In the genomic region with DNA sequence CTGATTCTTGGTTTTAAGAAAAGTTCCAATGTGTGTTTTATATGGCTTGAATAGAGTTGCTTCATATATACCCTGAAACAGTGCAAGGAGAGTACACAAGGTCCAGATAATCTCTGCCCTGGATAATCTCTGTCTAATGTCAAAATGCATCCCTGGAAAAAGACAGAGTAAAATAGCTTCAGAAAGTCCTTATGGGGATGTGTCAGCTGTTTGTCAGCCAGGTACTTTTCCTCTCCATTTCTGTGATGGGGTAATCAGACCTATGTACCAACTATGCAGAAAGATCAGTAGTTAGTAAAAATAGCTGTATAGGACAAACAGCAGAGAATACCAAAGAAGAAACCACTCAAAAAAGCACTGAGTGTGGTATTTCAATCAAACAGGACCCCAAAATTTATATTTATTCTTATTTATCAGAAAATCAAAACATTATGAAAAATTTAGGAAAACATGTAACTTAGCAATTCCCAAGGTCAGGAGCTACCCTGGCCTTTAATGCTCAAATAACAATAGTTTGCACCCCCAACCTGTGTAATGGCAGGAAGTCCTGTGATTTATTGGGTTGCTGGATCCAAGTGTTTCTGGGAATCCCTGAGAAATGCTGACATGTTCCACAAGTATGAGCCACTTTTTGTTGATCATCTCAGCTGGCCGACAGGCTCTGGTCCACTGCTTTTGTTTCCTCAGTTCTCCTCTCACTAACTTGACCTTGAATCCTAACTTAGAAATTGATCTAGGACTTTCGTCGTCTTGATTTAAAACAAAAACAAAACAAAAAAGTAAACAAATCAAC, we compare ENCODE assay signal across 26 cellular contexts.
DNase-seq lines count a peak whose midpoint lies in the region; ATAC-seq, FAIRE-seq and TF ChIP-seq lines count a peak whose summit lies in the region.
"Had no signal": no experiment of that assay in that cellular context is flagged by ENCODE, and none has a peak within 500 bp of the region (broad histone marks: within the 10 kb centered on the region; RNA-seq: fewer than 3 reads in every experiment).

No MANE protein-coding gene starts in this region.

- no peaks in the 10 kb centered on the region for H4K20me1 ChIP-seq in GM23248 (ENCODE audit: insufficient read depth)
- no peaks in the 10 kb centered on the region for H4K20me1 ChIP-seq in endothelial cell of umbilical vein (replicated peaks; ENCODE audit: control insufficient read depth, extremely low read depth, insufficient read depth, low read length)

- peak overlapping the region; percentile 61 for H3K4me2 ChIP-seq in GM23248 (ENCODE audit: unreplicated experiment)
- H3K4me2 ChIP-seq in endothelial cell of umbilical vein (ENCODE audit: insufficient read depth, low read length): no peak overlapping the region
- H3K4me2 ChIP-seq: GM23338 had no signal

- TF ChIP-seq POLR2A in endothelial cell of umbilical vein (IDR thresholded peaks at IDR 0.05; ENCODE audit: low read depth, low read length) (no peak), gastrocnemius medialis (IDR thresholded peaks at IDR 0.05) (no peak)

- H3K4me3 ChIP-seq in GM23248 (no peak overlapping the region), endothelial cell of umbilical vein (replicated peaks in 1 of 3; ENCODE audit: insufficient read depth in 1 of 3, low read depth in 1 of 3, low read length in 3 of 3) (no peak overlapping the region), subcutaneous abdominal adipose tissue (ENCODE audit: low read depth in 1 of 5, low read length in 5 of 5) (no peak overlapping the region), gastrocnemius medialis (no peak overlapping the region)
- H3K4me3 ChIP-seq: GM23338, K562, lung, MG63, suprapubic skin, uterus had no signal

- H3K36me3 ChIP-seq in GM23248 (ENCODE audit: low read depth) (no peaks in the 10 kb centered on the region), endothelial cell of umbilical vein (ENCODE audit: control insufficient read depth in 2 of 2, extremely low read depth in 1 of 2, insufficient read depth in 2 of 2, low read length in 2 of 2) (no peaks in the 10 kb centered on the region), subcutaneous abdominal adipose tissue (ENCODE audit: control insufficient read depth in 5 of 5, insufficient read depth in 5 of 5, low read length in 5 of 5) (peaks cover 0 to 4% (median 0%) of the 10 kb centered on the region in 5 donors), gastrocnemius medialis (no peaks in the 10 kb centered on the region)
- H3K36me3 ChIP-seq: MG63, suprapubic skin, uterus had no signal

- H2AFZ ChIP-seq in GM23248 (no peak overlapping the region), endothelial cell of umbilical vein (ENCODE audit: low read depth, low read length) (no peak overlapping the region)
- H2AFZ ChIP-seq: GM23338 had no signal

- H3K4me1 ChIP-seq in GM23248 (ENCODE audit: insufficient read depth) (peaks cover 59% of the 10 kb centered on the region), endothelial cell of umbilical vein (ENCODE audit: control insufficient read depth, extremely low read depth, insufficient read depth, low read length) (no peaks in the 10 kb centered on the region), subcutaneous abdominal adipose tissue (ENCODE audit: control insufficient read depth in 5 of 5, insufficient read depth in 5 of 5, low read length in 5 of 5) (peaks cover 0 to 9% (median 6%) of the 10 kb centered on the region in 5 donors), gastrocnemius medialis (no peaks in the 10 kb centered on the region)
- H3K4me1 ChIP-seq: suprapubic skin, uterus had no signal

- no peaks in the 10 kb centered on the region for H3K9me2 ChIP-seq in GM23248 (ENCODE audit: insufficient read depth)

- POLR2A ChIA-PET in endothelial cell of umbilical vein (lab: Charles Lee): no interaction called here

- FAIRE-seq in endothelial cell of umbilical vein (lab: Jason Lieb, UNC): peak; percentile 26
- FAIRE-seq: bronchial epithelial cell, endometrium, G401.6, GM18507, K562 had no signal

- H3K9me3 ChIP-seq in GM23248 (ENCODE audit: low read depth): no peaks in the 10 kb centered on the region
- no peaks in the 10 kb centered on the region for H3K9me3 ChIP-seq in endothelial cell of umbilical vein (replicated peaks; ENCODE audit: control insufficient read depth, insufficient read depth, low read length)
- H3K9me3 ChIP-seq in subcutaneous abdominal adipose tissue (ENCODE audit: control insufficient read depth in 5 of 5, low read length in 5 of 5): peaks cover 0 to 2% (median 0%) of the 10 kb centered on the region in 5 donors
- no peaks in the 10 kb centered on the region for H3K9me3 ChIP-seq in gastrocnemius medialis
- H3K9me3 ChIP-seq: suprapubic skin, uterus had no signal

- H3K27ac ChIP-seq in GM23248 (no peak overlapping the region), endothelial cell of umbilical vein (ENCODE audit: insufficient read depth, low read depth, low read length) (no peak overlapping the region), subcutaneous abdominal adipose tissue (ENCODE audit: low read depth, low read length) (peak overlapping the region; percentile 61), gastrocnemius medialis (no peak overlapping the region)
- H3K27ac ChIP-seq: suprapubic skin had no signal

- no peak overlapping the region for H3K9ac ChIP-seq in GM23248
- H3K9ac ChIP-seq in endothelial cell of umbilical vein (replicated peaks; ENCODE audit: extremely low read depth, insufficient read depth, low read length): no peak overlapping the region
- peak overlapping the region in 1 of 5 donors; percentile 47 for H3K9ac ChIP-seq in subcutaneous abdominal adipose tissue (ENCODE audit: low read length in 5 of 5)

- BruUV-seq in endothelial cell of umbilical vein (replicated peaks; lab: Mats Ljungman, UMichigan): no TSS peak

- TF ChIP-seq CTCF in endothelial cell of umbilical vein (IDR thresholded peaks at IDR 0.05; ENCODE audit: extremely low read depth in 1 of 2, insufficient read depth in 1 of 2, low read depth in 1 of 2, low read length in 2 of 2): no peak
- TF ChIP-seq CTCF in gastrocnemius medialis (IDR thresholded peaks at IDR 0.05 in 4 of 5, conservative IDR thresholded peaks at IDR 0.05 in 1 of 5): no peak

- peaks cover 29% of the 10 kb centered on the region for H3F3A ChIP-seq in GM23248 (ENCODE audit: insufficient read depth)

- in situ Hi-C loops in GM23248 (cut with MboI) (no loop called here), gastrocnemius medialis (cut with MboI; ENCODE audit: low sequenced_read_pairs in 4 of 4) (no loop called here)

- no peaks in the 10 kb centered on the region for H3K79me2 ChIP-seq in GM23248 (ENCODE audit: insufficient read depth)
- no peaks in the 10 kb centered on the region for H3K79me2 ChIP-seq in endothelial cell of umbilical vein (ENCODE audit: control insufficient read depth, insufficient read depth, low read length)

- 56 to 63% methylated on average over 3 of the region's 3 CpGs for WGBS in GM23248 (ENCODE audit: low coverage in 1 of 2, low lambda C conversion rate in 2 of 2, missing lambda C conversion rate in 2 of 2), 2 experiments

- intact Hi-C loops in endothelial cell of umbilical vein (cut with micrococcal nuclease): no loop called here
- intact Hi-C loops in Right ventricle myocardium inferior (cut with DNase I): no loop called here
- intact Hi-C loops in gastrocnemius medialis (cut with DNase I; ENCODE audit: low total_unique reads): no loop called here

- DNase-seq in GM23248: peak; percentile 54
- peak; percentile 80 for DNase-seq in endothelial cell of umbilical vein (ENCODE audit: low read depth, low spot score)
- DNase-seq in left kidney (ENCODE audit: low read depth, low spot score): peak; percentile 21
- no peak for DNase-seq in NCI-H2227 treated with DMSO at 0.1 percent for 48 hours (lab: John Stamatoyannopoulos, UW)
- no peak for DNase-seq in Right ventricle myocardium inferior (ENCODE audit: missing footprints)
- no peak for DNase-seq in gastrocnemius medialis
- DNase-seq: activated CD4-positive, alpha-beta T cell treated with anti-CD3 and anti-CD28 coated beads for 48 hours; activated T-cell treated with anti-CD3 and anti-CD28 coated beads, Interleukin-2, amount 50 U/mL, for 24 hours; CD4-positive, alpha-beta T cell; cortex of kidney; MG63; NCI-H2081 treated with DMSO at 0.1 percent for 48 hours; posterior cingulate gyrus; T-helper 2 cell; uterus had no signal

- no peaks in the 10 kb centered on the region for H3K9me1 ChIP-seq in endothelial cell of umbilical vein (replicated peaks; ENCODE audit: control insufficient read depth, extremely low read depth, insufficient read depth, low read length)

- H3K27me3 ChIP-seq in GM23248 (replicated peaks; ENCODE audit: insufficient read depth) (no peaks in the 10 kb centered on the region), endothelial cell of umbilical vein (ENCODE audit: control insufficient read depth in 2 of 2, insufficient read depth in 2 of 2, low read length in 2 of 2) (peaks cover 0 to 2% of the 10 kb centered on the region in 2 experiments), subcutaneous abdominal adipose tissue (ENCODE audit: control insufficient read depth in 5 of 5, insufficient read depth in 4 of 5, low read length in 5 of 5) (no peaks in the 10 kb centered on the region), gastrocnemius medialis (no peaks in the 10 kb centered on the region)
- H3K27me3 ChIP-seq: MG63, suprapubic skin, uterus had no signal

- dilution Hi-C loops in endothelial cell of umbilical vein (cut with MboI; ENCODE audit: extremely low pct_ligation_motif_present, low sequenced_read_pairs): no loop called here

- CTCF ChIA-PET in endothelial cell of umbilical vein (lab: Charles Lee): interaction anchor here (0.9 to 1.9 kb wide), 4 partner anchors 11 to 203 kb away, joined by 3 to 7 read pairs (median 4); no protein-coding TSS in a partner anchor

- no peak for ATAC-seq in Right ventricle myocardium inferior
- no peak for ATAC-seq in gastrocnemius medialis
- ATAC-seq: GM23338, K562, sciatic nerve, SK-N-SH treated with all-trans-retinoic acid at 6 μM for 48 hours had no signal

TF ChIP-seq in endothelial cell of umbilical vein, 7 proteins besides CTCF, POLR2A, EP300 and RAD21:
- no peak for TF ChIP-seq FOS (IDR thresholded peaks at IDR 0.05; ENCODE audit: borderline replicate concordance, insufficient read depth, low read length)
- TF ChIP-seq POLR2AphosphoS5 (IDR thresholded peaks at IDR 0.05; ENCODE audit: insufficient read depth, low read depth, low read length): no peak
- TF ChIP-seq MYC (IDR thresholded peaks at IDR 0.05; ENCODE audit: low read depth, low read length): no peak
- TF ChIP-seq EZH2 (IDR thresholded peaks at IDR 0.05; ENCODE audit: borderline replicate concordance, low read depth, low read length, severe bottlenecking): no peak
- no peak for TF ChIP-seq GATA2 (IDR thresholded peaks at IDR 0.05; ENCODE audit: insufficient read depth, insufficient read length, low read depth, low read length)
- TF ChIP-seq JUN (IDR thresholded peaks at IDR 0.05; ENCODE audit: borderline replicate concordance, insufficient read depth, insufficient read length, low read depth): no peak
- TF ChIP-seq, protein P1, sequence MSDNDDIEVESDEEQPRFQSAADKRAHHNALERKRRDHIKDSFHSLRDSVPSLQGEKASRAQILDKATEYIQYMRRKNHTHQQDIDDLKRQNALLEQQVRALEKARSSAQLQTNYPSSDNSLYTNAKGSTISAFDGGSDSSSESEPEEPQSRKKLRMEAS (IDR thresholded peaks at IDR 0.05; ENCODE audit: insufficient read depth, insufficient read length): no peak

Comparison
In these comparisons a context has a peak if more than half of its experiments do, and no peak if none do; other contexts are left out.
1. DNase-seq: peak in GM23248 (single experiment), endothelial cell of umbilical vein (single experiment) and left kidney (single experiment); none in NCI-H2227 treated with DMSO at 0.1 percent for 48 hours (single experiment), Right ventricle myocardium inferior (single experiment) and gastrocnemius medialis (0 of 2).